9 cellular contexts compared by ENCODE assay signal in genomic region chr11:3942160-3942955, GRCh38.
DNase-seq lines count a peak whose midpoint lies in the region; ATAC-seq and TF ChIP-seq lines count a peak whose summit lies in the region.
"Had no signal": no experiment of that assay in that cellular context is flagged by ENCODE, and none has a peak within 500 bp of the region (broad histone marks: within the 10 kb centered on the region; RNA-seq: fewer than 3 reads in every experiment).

No MANE protein-coding gene starts in this region.

- peak overlapping the region; percentile 86 for H3K27ac Mint-ChIP-seq in activated T-helper 17 cell treated with anti-CD3 and anti-CD28 coated beads, Interleukin-2, amount 50 U/mL, for 72 hours
- H3K27ac Mint-ChIP-seq: GM23338 had no signal

- no peak for TF ChIP-seq CTCF in HEK293 (tag by site-specific recombination; IDR thresholded peaks at IDR 0.05)
- TF ChIP-seq CTCF in osteoblast (IDR thresholded peaks at IDR 0.05; ENCODE audit: extremely low read depth, low read depth, low read length) = no peak
- no peak for TF ChIP-seq CTCF in foreskin keratinocyte (conservative IDR thresholded peaks at IDR 0.05)

- peaks cover 5% of the 10 kb centered on the region for H3K4me1 ChIP-seq in HEK293 (ENCODE audit: control insufficient read depth, insufficient read depth, low read length)
- peaks cover 59% of the 10 kb centered on the region for H3K4me1 ChIP-seq in osteoblast (ENCODE audit: insufficient read depth, low read length)
- H3K4me1 ChIP-seq in foreskin keratinocyte = peaks cover 11% of the 10 kb centered on the region

- H3K27me3 ChIP-seq in osteoblast (ENCODE audit: insufficient read depth, low read length) (no peaks in the 10 kb centered on the region), foreskin keratinocyte (no peaks in the 10 kb centered on the region)

- H3K79me2 ChIP-seq in osteoblast (ENCODE audit: insufficient read depth, low read length) = peaks cover 13% of the 10 kb centered on the region

- H3K4me3 ChIP-seq in HEK293 (ENCODE audit: low read depth, low read length) (no peak overlapping the region), osteoblast (ENCODE audit: insufficient read depth, low read length) (no peak overlapping the region)
- H3K4me3 ChIP-seq: GM23338 had no signal

- H3K4me2 ChIP-seq in osteoblast (ENCODE audit: insufficient read depth, low read length) = no peak overlapping the region
- H3K4me2 ChIP-seq: GM23338 had no signal

- no peaks in the 10 kb centered on the region for H3K9me3 Mint-ChIP-seq in activated T-helper 17 cell treated with anti-CD3 and anti-CD28 coated beads, Interleukin-2, amount 50 U/mL, for 72 hours
- H3K9me3 Mint-ChIP-seq: GM23338 had no signal

- H4K20me1 ChIP-seq in osteoblast (ENCODE audit: insufficient read depth, low read length) = no peaks in the 10 kb centered on the region

- H3K36me3 ChIP-seq in HEK293 (ENCODE audit: control insufficient read depth in 2 of 2, insufficient read depth in 1 of 2, low read length in 2 of 2) (no peaks in the 10 kb centered on the region), osteoblast (ENCODE audit: insufficient read depth, low read length) (no peaks in the 10 kb centered on the region)

- H3K27ac ChIP-seq in HEK293 (ENCODE audit: extremely low read depth, low read depth, low read length) = no peak overlapping the region
- H3K27ac ChIP-seq in osteoblast (ENCODE audit: low read depth, low read length) = peak overlapping the region; percentile 21
- no peak overlapping the region for H3K27ac ChIP-seq in foreskin keratinocyte

- POLR2A ChIA-PET in HEK293 (lab: Yijun Ruan, JAX) = no interaction called here

- no peaks in the 10 kb centered on the region for H3K27me3 Mint-ChIP-seq in activated T-helper 17 cell treated with anti-CD3 and anti-CD28 coated beads, Interleukin-2, amount 50 U/mL, for 72 hours

- H3K4me1 Mint-ChIP-seq in activated T-helper 17 cell treated with anti-CD3 and anti-CD28 coated beads, Interleukin-2, amount 50 U/mL, for 72 hours = peaks cover 71% of the 10 kb centered on the region
- H3K4me1 Mint-ChIP-seq: GM23338 had no signal

- no peaks in the 10 kb centered on the region for H3K36me3 Mint-ChIP-seq in activated T-helper 17 cell treated with anti-CD3 and anti-CD28 coated beads, Interleukin-2, amount 50 U/mL, for 72 hours (ENCODE audit: low read depth)

- peak; percentile 35 for DNase-seq in DMS79 treated with DMSO at 0.1 percent for 48 hours (lab: John Stamatoyannopoulos, UW)
- no peak for DNase-seq in osteoblast (ENCODE audit: insufficient read length, low spot score, missing footprints)
- no peak for DNase-seq in ureter (ENCODE audit: low spot score)
- no peak for DNase-seq in NCI-H345 (lab: John Stamatoyannopoulos, UW)
- no peak for DNase-seq in foreskin keratinocyte

- peak overlapping the region; percentile 57 for H3K4me3 Mint-ChIP-seq in activated T-helper 17 cell treated with anti-CD3 and anti-CD28 coated beads, Interleukin-2, amount 50 U/mL, for 72 hours
- H3K4me3 Mint-ChIP-seq: GM23338 had no signal

- H2AFZ ChIP-seq in osteoblast (ENCODE audit: low read length) = no peak overlapping the region
- H2AFZ ChIP-seq: GM23338 had no signal

- CTCF ChIA-PET in HEK293 (lab: Yijun Ruan, JAX) = interaction anchor here (0.7 to 1.0 kb wide), 3 partner anchors 87 to 449 kb away, joined by 3 to 4 read pairs (median 3); partner anchors contain the start of gene STIM1

- H3K9me3 ChIP-seq in HEK293 (ENCODE audit: control insufficient read depth, insufficient read depth, low read depth, low read length) (no peaks in the 10 kb centered on the region), osteoblast (ENCODE audit: low read depth, low read length) (no peaks in the 10 kb centered on the region)

- peak; percentile 42 for ATAC-seq in activated T-helper 17 cell treated with anti-CD3 and anti-CD28 coated beads, Interleukin-2, amount 50 U/mL, for 72 hours (replicated peaks)
- ATAC-seq in foreskin keratinocyte (no peak), HG02870 (IDR thresholded peaks at IDR 0.05; ENCODE audit: unreplicated experiment) (no peak)
- ATAC-seq: GM23338 had no signal

TF ChIP-seq in HEK293, 187 proteins besides CTCF, POLR2A, EP300 and RAD21:
- TF ChIP-seq ZNF449 (tag by site-specific recombination; IDR thresholded peaks at IDR 0.05) (peak; percentile 82), ZNF529 (tag by site-specific recombination; IDR thresholded peaks at IDR 0.05; ENCODE audit: insufficient replicate concordance) (no peak)
TF ChIP-seq in HEK293: peak in this region for 1.
